1 cellular context compared by ENCODE assay signal in the genomic region with DNA sequence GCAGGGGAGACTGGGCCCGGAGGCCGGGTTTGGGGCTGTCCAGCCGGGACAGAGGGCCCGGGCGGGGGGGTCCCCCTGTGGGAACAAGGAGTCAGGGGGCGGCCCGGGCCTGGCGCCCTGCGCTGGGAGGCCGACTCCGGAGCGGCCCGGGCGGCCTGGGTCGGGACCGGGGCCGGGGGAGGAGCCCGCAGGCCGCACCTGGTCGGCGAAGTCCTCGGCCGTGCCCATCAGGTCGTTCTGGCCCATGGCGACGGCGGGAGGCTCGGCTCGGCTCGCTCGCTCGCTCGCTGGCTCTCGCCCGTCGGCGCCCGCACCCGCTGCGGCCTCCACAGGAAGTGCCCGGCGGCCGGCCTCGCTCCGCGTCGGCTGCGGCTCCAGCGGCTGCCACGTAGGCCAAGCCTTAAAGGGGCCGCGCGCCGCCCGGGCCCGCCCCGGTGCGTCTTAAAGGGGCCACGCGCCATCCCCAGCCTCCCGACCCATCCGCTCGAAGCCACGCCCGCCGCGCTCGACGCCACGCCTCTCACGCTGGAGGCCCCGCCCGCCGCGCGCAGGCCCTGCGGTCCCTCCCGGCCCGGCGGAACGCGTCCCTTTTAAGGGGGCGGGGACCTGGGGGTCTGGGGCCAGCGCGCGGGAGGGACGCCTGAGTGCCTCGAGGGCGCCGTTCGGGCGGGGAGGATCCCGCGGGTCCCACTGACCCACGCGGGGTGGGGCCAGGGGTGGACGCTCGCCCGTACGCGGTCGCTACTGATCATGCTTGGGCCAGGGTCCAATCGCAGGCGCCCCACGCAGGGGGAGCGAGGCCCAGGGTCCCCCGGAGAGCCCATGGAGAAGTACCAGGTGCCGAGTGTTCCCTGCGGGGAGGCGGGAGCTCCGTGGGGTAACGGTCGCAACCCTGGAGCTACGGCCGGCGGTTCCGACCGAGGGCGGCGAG.
A peak's percentile ranks its signal among the peaks of the same experiment; 100 is the strongest.
TF ChIP-seq lines count a peak whose summit lies in the region.

A gene (plus strand): TSS at position 643 of the 931 bp plus-strand sequence. CDS start 108 bp downstream, at position 751.
A gene (minus strand): TSS at position 337 of the 931 bp plus-strand sequence. CDS start 91 bp downstream, at position 246.

TF ChIP-seq in K562, 482 proteins besides CTCF, POLR2A, EP300 and RAD21 (continued from another document and continues in another):
- TF ChIP-seq ZNF133 (CRISPR knock-in tag; IDR thresholded peaks at IDR 0.05): no peak
- no peak for TF ChIP-seq FOXJ2 (tag; IDR thresholded peaks at IDR 0.05)
- TF ChIP-seq CBX8 (IDR thresholded peaks at IDR 0.05; ENCODE audit: borderline replicate concordance, extremely low read depth, low read depth, low read length, poor library complexity, severe bottlenecking): no peak
- TF ChIP-seq, protein P1, sequence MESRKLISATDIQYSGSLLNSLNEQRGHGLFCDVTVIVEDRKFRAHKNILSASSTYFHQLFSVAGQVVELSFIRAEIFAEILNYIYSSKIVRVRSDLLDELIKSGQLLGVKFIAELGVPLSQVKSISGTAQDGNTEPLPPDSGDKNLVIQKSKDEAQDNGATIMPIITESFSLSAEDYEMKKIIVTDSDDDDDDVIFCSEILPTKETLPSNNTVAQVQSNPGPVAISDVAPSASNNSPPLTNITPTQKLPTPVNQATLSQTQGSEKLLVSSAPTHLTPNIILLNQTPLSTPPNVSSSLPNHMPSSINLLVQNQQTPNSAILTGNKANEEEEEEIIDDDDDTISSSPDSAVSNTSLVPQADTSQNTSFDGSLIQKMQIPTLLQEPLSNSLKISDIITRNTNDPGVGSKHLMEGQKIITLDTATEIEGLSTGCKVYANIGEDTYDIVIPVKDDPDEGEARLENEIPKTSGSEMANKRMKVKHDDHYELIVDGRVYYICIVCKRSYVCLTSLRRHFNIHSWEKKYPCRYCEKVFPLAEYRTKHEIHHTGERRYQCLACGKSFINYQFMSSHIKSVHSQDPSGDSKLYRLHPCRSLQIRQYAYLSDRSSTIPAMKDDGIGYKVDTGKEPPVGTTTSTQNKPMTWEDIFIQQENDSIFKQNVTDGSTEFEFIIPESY (CRISPR knock-in tag; IDR thresholded peaks at IDR 0.05): peak; percentile 94
- TF ChIP-seq, protein P2, sequence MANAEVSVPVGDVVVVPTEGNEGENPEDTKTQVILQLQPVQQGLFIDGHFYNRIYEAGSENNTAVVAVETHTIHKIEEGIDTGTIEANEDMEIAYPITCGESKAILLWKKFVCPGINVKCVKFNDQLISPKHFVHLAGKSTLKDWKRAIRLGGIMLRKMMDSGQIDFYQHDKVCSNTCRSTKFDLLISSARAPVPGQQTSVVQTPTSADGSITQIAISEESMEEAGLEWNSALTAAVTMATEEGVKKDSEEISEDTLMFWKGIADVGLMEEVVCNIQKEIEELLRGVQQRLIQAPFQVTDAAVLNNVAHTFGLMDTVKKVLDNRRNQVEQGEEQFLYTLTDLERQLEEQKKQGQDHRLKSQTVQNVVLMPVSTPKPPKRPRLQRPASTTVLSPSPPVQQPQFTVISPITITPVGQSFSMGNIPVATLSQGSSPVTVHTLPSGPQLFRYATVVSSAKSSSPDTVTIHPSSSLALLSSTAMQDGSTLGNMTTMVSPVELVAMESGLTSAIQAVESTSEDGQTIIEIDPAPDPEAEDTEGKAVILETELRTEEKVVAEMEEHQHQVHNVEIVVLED (CRISPR knock-in tag; IDR thresholded peaks at IDR 0.05): peak; percentile 92
- no peak for TF ChIP-seq BRD4 (IDR thresholded peaks at IDR 0.05)
- TF ChIP-seq ZNF778 (CRISPR knock-in tag; IDR thresholded peaks at IDR 0.05): no peak
- TF ChIP-seq, protein P3, sequence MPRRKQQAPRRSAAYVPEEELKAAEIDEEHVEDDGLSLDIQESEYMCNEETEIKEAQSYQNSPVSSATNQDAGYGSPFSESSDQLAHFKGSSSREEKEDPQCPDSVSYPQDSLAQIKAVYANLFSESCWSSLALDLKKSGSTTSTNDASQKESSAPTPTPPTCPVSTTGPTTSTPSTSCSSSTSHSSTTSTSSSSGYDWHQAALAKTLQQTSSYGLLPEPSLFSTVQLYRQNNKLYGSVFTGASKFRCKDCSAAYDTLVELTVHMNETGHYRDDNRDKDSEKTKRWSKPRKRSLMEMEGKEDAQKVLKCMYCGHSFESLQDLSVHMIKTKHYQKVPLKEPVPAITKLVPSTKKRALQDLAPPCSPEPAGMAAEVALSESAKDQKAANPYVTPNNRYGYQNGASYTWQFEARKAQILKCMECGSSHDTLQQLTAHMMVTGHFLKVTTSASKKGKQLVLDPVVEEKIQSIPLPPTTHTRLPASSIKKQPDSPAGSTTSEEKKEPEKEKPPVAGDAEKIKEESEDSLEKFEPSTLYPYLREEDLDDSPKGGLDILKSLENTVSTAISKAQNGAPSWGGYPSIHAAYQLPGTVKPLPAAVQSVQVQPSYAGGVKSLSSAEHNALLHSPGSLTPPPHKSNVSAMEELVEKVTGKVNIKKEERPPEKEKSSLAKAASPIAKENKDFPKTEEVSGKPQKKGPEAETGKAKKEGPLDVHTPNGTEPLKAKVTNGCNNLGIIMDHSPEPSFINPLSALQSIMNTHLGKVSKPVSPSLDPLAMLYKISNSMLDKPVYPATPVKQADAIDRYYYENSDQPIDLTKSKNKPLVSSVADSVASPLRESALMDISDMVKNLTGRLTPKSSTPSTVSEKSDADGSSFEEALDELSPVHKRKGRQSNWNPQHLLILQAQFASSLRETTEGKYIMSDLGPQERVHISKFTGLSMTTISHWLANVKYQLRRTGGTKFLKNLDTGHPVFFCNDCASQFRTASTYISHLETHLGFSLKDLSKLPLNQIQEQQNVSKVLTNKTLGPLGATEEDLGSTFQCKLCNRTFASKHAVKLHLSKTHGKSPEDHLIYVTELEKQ (CRISPR knock-in tag; IDR thresholded peaks at IDR 0.05): no peak
- peak; percentile 88 for TF ChIP-seq ZBTB17 (CRISPR knock-in tag; IDR thresholded peaks at IDR 0.05)
- TF ChIP-seq CBX5 (IDR thresholded peaks at IDR 0.05; ENCODE audit: borderline replicate concordance, low read depth): no peak
- TF ChIP-seq, protein P4, sequence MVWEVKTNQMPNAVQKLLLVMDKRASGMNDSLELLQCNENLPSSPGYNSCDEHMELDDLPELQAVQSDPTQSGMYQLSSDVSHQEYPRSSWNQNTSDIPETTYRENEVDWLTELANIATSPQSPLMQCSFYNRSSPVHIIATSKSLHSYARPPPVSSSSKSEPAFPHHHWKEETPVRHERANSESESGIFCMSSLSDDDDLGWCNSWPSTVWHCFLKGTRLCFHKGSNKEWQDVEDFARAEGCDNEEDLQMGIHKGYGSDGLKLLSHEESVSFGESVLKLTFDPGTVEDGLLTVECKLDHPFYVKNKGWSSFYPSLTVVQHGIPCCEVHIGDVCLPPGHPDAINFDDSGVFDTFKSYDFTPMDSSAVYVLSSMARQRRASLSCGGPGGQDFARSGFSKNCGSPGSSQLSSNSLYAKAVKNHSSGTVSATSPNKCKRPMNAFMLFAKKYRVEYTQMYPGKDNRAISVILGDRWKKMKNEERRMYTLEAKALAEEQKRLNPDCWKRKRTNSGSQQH (CRISPR knock-in tag; IDR thresholded peaks at IDR 0.05): no peak
- no peak for TF ChIP-seq ZFP36 (IDR thresholded peaks at IDR 0.05; ENCODE audit: low read depth, low read length, partially characterized antibody)
- TF ChIP-seq CSDE1 (IDR thresholded peaks at IDR 0.05): no peak
- TF ChIP-seq ZNF347 (CRISPR knock-in tag; IDR thresholded peaks at IDR 0.05; ENCODE audit: low read depth): no peak
- peak in 1 of 2 experiments; percentile 50; a peak in 1 of 4 replicates for TF ChIP-seq SRF (CRISPR knock-in tag; IDR thresholded peaks at IDR 0.05)
- TF ChIP-seq, protein P5, sequence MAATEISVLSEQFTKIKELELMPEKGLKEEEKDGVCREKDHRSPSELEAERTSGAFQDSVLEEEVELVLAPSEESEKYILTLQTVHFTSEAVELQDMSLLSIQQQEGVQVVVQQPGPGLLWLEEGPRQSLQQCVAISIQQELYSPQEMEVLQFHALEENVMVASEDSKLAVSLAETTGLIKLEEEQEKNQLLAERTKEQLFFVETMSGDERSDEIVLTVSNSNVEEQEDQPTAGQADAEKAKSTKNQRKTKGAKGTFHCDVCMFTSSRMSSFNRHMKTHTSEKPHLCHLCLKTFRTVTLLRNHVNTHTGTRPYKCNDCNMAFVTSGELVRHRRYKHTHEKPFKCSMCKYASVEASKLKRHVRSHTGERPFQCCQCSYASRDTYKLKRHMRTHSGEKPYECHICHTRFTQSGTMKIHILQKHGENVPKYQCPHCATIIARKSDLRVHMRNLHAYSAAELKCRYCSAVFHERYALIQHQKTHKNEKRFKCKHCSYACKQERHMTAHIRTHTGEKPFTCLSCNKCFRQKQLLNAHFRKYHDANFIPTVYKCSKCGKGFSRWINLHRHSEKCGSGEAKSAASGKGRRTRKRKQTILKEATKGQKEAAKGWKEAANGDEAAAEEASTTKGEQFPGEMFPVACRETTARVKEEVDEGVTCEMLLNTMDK (IDR thresholded peaks at IDR 0.05; ENCODE audit: borderline replicate concordance, insufficient read depth, low read depth, low read length, poor library complexity, severe bottlenecking): peak; percentile 35
- TF ChIP-seq, protein P6, sequence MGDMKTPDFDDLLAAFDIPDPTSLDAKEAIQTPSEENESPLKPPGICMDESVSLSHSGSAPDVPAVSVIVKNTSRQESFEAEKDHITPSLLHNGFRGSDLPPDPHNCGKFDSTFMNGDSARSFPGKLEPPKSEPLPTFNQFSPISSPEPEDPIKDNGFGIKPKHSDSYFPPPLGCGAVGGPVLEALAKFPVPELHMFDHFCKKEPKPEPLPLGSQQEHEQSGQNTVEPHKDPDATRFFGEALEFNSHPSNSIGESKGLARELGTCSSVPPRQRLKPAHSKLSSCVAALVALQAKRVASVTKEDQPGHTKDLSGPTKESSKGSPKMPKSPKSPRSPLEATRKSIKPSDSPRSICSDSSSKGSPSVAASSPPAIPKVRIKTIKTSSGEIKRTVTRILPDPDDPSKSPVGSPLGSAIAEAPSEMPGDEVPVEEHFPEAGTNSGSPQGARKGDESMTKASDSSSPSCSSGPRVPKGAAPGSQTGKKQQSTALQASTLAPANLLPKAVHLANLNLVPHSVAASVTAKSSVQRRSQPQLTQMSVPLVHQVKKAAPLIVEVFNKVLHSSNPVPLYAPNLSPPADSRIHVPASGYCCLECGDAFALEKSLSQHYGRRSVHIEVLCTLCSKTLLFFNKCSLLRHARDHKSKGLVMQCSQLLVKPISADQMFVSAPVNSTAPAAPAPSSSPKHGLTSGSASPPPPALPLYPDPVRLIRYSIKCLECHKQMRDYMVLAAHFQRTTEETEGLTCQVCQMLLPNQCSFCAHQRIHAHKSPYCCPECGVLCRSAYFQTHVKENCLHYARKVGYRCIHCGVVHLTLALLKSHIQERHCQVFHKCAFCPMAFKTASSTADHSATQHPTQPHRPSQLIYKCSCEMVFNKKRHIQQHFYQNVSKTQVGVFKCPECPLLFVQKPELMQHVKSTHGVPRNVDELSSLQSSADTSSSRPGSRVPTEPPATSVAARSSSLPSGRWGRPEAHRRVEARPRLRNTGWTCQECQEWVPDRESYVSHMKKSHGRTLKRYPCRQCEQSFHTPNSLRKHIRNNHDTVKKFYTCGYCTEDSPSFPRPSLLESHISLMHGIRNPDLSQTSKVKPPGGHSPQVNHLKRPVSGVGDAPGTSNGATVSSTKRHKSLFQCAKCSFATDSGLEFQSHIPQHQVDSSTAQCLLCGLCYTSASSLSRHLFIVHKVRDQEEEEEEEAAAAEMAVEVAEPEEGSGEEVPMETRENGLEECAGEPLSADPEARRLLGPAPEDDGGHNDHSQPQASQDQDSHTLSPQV (IDR thresholded peaks at IDR 0.05): peak; percentile 59
- no peak for TF ChIP-seq ETS2 (tag; IDR thresholded peaks at IDR 0.05; ENCODE audit: borderline replicate concordance, poor library complexity, severe bottlenecking)
- TF ChIP-seq, protein P7, sequence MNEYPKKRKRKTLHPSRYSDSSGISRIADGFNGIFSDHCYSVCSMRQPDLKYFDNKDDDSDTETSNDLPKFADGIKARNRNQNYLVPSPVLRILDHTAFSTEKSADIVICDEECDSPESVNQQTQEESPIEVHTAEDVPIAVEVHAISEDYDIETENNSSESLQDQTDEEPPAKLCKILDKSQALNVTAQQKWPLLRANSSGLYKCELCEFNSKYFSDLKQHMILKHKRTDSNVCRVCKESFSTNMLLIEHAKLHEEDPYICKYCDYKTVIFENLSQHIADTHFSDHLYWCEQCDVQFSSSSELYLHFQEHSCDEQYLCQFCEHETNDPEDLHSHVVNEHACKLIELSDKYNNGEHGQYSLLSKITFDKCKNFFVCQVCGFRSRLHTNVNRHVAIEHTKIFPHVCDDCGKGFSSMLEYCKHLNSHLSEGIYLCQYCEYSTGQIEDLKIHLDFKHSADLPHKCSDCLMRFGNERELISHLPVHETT (CRISPR knock-in tag; conservative IDR thresholded peaks at IDR 0.05 in 1 of 2, IDR thresholded peaks at IDR 0.05 in 1 of 2): peak; percentile 12 to 71; a peak in 3 of 4 replicates
- TF ChIP-seq NFRKB (IDR thresholded peaks at IDR 0.05; ENCODE audit: low read depth): no peak
- no peak for TF ChIP-seq ZC3H11A (IDR thresholded peaks at IDR 0.05; ENCODE audit: low read depth, low read length)
- TF ChIP-seq FOXK2 (conservative IDR thresholded peaks at IDR 0.05 in 1 of 2, IDR thresholded peaks at IDR 0.05 in 1 of 2; ENCODE audit: low read depth in 2 of 2): no peak
- peak; percentile 79 for TF ChIP-seq KDM5B (IDR thresholded peaks at IDR 0.05; ENCODE audit: insufficient replicate concordance, low read depth, low read length)
- TF ChIP-seq LEF1 (IDR thresholded peaks at IDR 0.05): no peak
- TF ChIP-seq ARID2 (IDR thresholded peaks at IDR 0.05): no peak
- TF ChIP-seq ZNF311 (CRISPR knock-in tag; IDR thresholded peaks at IDR 0.05): no peak
- TF ChIP-seq KHSRP (IDR thresholded peaks at IDR 0.05): no peak
- TF ChIP-seq ZNF274 (IDR thresholded peaks at IDR 0.05; ENCODE audit: borderline replicate concordance, low read depth, low read length): no peak
- TF ChIP-seq, protein P8, sequence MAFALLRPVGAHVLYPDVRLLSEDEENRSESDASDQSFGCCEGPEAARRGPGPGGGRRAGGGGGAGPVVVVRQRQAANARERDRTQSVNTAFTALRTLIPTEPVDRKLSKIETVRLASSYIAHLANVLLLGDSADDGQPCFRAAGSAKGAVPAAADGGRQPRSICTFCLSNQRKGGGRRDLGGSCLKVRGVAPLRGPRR (CRISPR knock-in tag; IDR thresholded peaks at IDR 0.05): no peak
- peak; percentile 27 for TF ChIP-seq HMGN3 (IDR thresholded peaks at IDR 0.05; ENCODE audit: borderline replicate concordance, extremely low read depth, insufficient read length, low read depth, low read length)
- TF ChIP-seq, protein P9, sequence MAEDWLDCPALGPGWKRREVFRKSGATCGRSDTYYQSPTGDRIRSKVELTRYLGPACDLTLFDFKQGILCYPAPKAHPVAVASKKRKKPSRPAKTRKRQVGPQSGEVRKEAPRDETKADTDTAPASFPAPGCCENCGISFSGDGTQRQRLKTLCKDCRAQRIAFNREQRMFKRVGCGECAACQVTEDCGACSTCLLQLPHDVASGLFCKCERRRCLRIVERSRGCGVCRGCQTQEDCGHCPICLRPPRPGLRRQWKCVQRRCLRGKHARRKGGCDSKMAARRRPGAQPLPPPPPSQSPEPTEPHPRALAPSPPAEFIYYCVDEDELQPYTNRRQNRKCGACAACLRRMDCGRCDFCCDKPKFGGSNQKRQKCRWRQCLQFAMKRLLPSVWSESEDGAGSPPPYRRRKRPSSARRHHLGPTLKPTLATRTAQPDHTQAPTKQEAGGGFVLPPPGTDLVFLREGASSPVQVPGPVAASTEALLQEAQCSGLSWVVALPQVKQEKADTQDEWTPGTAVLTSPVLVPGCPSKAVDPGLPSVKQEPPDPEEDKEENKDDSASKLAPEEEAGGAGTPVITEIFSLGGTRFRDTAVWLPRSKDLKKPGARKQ (CRISPR knock-in tag; IDR thresholded peaks at IDR 0.05): no peak
- TF ChIP-seq XRCC4 (IDR thresholded peaks at IDR 0.05; ENCODE audit: extremely low read depth, insufficient read depth, insufficient read length): no peak
- no peak for TF ChIP-seq RBM15 (IDR thresholded peaks at IDR 0.05; ENCODE audit: insufficient read depth, low read length)
- peak; percentile 6; the same call in 1 of the 2 replicates for TF ChIP-seq NFIC (IDR thresholded peaks at IDR 0.05)
